ENCODE assay signal across 22 cellular contexts in genomic region chr11:91366816-91367215, GRCh38.
"Had no signal": no experiment of that assay in that cellular context is flagged by ENCODE, and none has a peak within 500 bp of the region (broad histone marks: within the 10 kb centered on the region; RNA-seq: fewer than 3 reads in every experiment).

No MANE protein-coding gene starts in this region.

- DNase-seq: KBM-7, MV-4-11, NCI-H1048, NCI-H1105, NCI-H1417, NCI-H1436 treated with DMSO at 0.1 percent for 48 hours, NCI-H1694, NCI-H187 treated with DMSO at 0.1 percent for 48 hours, NCI-H2029 treated with DMSO at 0.1 percent for 48 hours, NCI-H2171 treated with DMSO at 0.1 percent for 48 hours, NCI-H345, NCI-H524, NCI-H526 treated with DMSO at 0.1 percent for 48 hours, NCI-H748 treated with DMSO at 0.1 percent for 48 hours, PC-9, Peyer's patch, SHP77 treated with DMSO at 0.1 percent for 48 hours, SJCRH30 had no signal

- H3K27me3 ChIP-seq: Peyer's patch, SJCRH30 had no signal

- H3K36me3 ChIP-seq: Peyer's patch, SJCRH30 had no signal

- H2AFZ ChIP-seq: PC-9 had no signal

- FAIRE-seq: HTR-8/SVneo had no signal

- H3K9me3 ChIP-seq: Peyer's patch, SJCRH30 had no signal

- ATAC-seq: Right ventricle myocardium inferior, SK-N-SH treated with all-trans-retinoic acid at 6 μM for 48 hours had no signal

- H3K4me3 ChIP-seq: PC-9, Peyer's patch, SJCRH30 had no signal

- H3K27ac ChIP-seq: HL-60, PC-9, Peyer's patch, SJCRH30 had no signal

- H3K4me1 ChIP-seq: Peyer's patch, SJCRH30 had no signal

- H3K4me2 ChIP-seq: PC-9 had no signal
